ENCODE assay signal across 8 cellular contexts in genomic region chr2:205714058-205714776, GRCh38. TPM values are rescaled to one million over a fixed set of nuclear protein-coding genes. Genes with fewer than 3 reads are reported as not detected.
A peak's percentile ranks its signal among the peaks of the same experiment; 100 is the strongest.
DNase-seq lines count a peak whose midpoint lies in the region; ATAC-seq and TF ChIP-seq lines count a peak whose summit lies in the region.

No MANE protein-coding gene starts in this region.

- no peak for TF ChIP-seq POLR2A in adrenal gland (IDR thresholded peaks at IDR 0.05)

- H3K9me3 Mint-ChIP-seq in naive thymus-derived CD4-positive, alpha-beta T cell, result no peaks in the 10 kb centered on the region
- no peaks in the 10 kb centered on the region for H3K9me3 Mint-ChIP-seq in natural killer cell

- peaks cover 0 to 8% (median 3%) of the 10 kb centered on the region in 5 donors for H3K27me3 Mint-ChIP-seq in naive thymus-derived CD4-positive, alpha-beta T cell
- H3K27me3 Mint-ChIP-seq in natural killer cell (ENCODE audit: low read depth in 2 of 2), result peaks cover 0 to 9% of the 10 kb centered on the region in 2 donors

- POLR2A ChIA-PET in naive thymus-derived CD4-positive, alpha-beta T cell (lab: Charles Lee), result no interaction called here
- POLR2A ChIA-PET in RWPE1 (lab: Yijun Ruan, JAX; ENCODE audit: low non-redundant PET), result no interaction called here

- H3K4me1 Mint-ChIP-seq in naive thymus-derived CD4-positive, alpha-beta T cell, result peaks cover 0 to 30% (median 0%) of the 10 kb centered on the region in 7 donors
- H3K4me1 Mint-ChIP-seq in natural killer cell, result peaks cover 0 to 5% of the 10 kb centered on the region in 2 donors

- CTCF ChIA-PET in naive thymus-derived CD4-positive, alpha-beta T cell (lab: Charles Lee), result no interaction called here
- CTCF ChIA-PET in RWPE1 (lab: Yijun Ruan, JAX), result interaction anchor here (0.7 kb wide), 1 partner anchor 851 kb away, joined by 3 read pairs; no protein-coding TSS in a partner anchor

- ATAC-seq in HG03108 (IDR thresholded peaks at IDR 0.05; ENCODE audit: unreplicated experiment), result peak; percentile 67
- peak; percentile 70 for ATAC-seq in naive thymus-derived CD4-positive, alpha-beta T cell
- no peak for ATAC-seq in natural killer cell

- peaks cover 0 to 6% (median 0%) of the 10 kb centered on the region in 5 donors for H3K36me3 Mint-ChIP-seq in naive thymus-derived CD4-positive, alpha-beta T cell
- no peaks in the 10 kb centered on the region for H3K36me3 Mint-ChIP-seq in natural killer cell

- H3K4me3 ChIP-seq in adrenal gland, result no peak overlapping the region
- no peak overlapping the region for H3K4me3 ChIP-seq in naive thymus-derived CD4-positive, alpha-beta T cell (ENCODE audit: low read length)

- no peaks in the 10 kb centered on the region for H3K27me3 ChIP-seq in adrenal gland
- H3K27me3 ChIP-seq in naive thymus-derived CD4-positive, alpha-beta T cell (ENCODE audit: control insufficient read depth in 2 of 2, insufficient read depth in 2 of 2, low read length in 2 of 2), result no peaks in the 10 kb centered on the region

- intact Hi-C loops in adrenal gland (cut with DNase I) (no loop called here), natural killer cell (cut with micrococcal nuclease) (no loop called here)
- intact Hi-C loops in naive thymus-derived CD4-positive, alpha-beta T cell (cut with micrococcal nuclease), result no loop called here

- peak overlapping the region in 4 of 5 donors; percentile 19 to 76 (median 50) for H3K27ac ChIP-seq in adrenal gland
- H3K27ac ChIP-seq in naive thymus-derived CD4-positive, alpha-beta T cell (ENCODE audit: low read depth, low read length), result no peak overlapping the region
- no peak overlapping the region for H3K27ac ChIP-seq in RWPE1

- peaks cover 0 to 7% of the 10 kb centered on the region in 2 donors for H3K36me3 ChIP-seq in adrenal gland (replicated peaks in 1 of 2)
- H3K36me3 ChIP-seq in naive thymus-derived CD4-positive, alpha-beta T cell (ENCODE audit: control insufficient read depth in 2 of 3, insufficient read depth in 3 of 3, low read length in 3 of 3), result peaks cover 0 to 3% (median 0%) of the 10 kb centered on the region in 3 experiments

- no peak overlapping the region for H3K27ac Mint-ChIP-seq in naive thymus-derived CD4-positive, alpha-beta T cell
- H3K27ac Mint-ChIP-seq in natural killer cell, result no peak overlapping the region

- no peaks in the 10 kb centered on the region for H3K9me3 ChIP-seq in adrenal gland (replicated peaks in 1 of 3)
- H3K9me3 ChIP-seq in naive thymus-derived CD4-positive, alpha-beta T cell (ENCODE audit: control insufficient read depth in 2 of 3, low read length in 3 of 3), result no peaks in the 10 kb centered on the region

- WGBS in adrenal gland, 4 donors, result 67 to 85% (median 73%) methylated on average over 5 of the region's 5 CpGs

- peaks cover 9 to 53% of the 10 kb centered on the region in 2 donors for H3K4me1 ChIP-seq in adrenal gland (replicated peaks in 1 of 2)
- H3K4me1 ChIP-seq in naive thymus-derived CD4-positive, alpha-beta T cell (ENCODE audit: control insufficient read depth in 2 of 2, insufficient read depth in 2 of 2, low read length in 2 of 2), result no peaks in the 10 kb centered on the region

- DNase-seq in SIG-M5 treated with dmso at 0.1 percent for 504 hours (lab: John Stamatoyannopoulos, UW; ENCODE audit: unreplicated experiment) (peak; percentile 13), SIG-M5 (lab: John Stamatoyannopoulos, UW) (no peak), adrenal gland (no peak), RWPE1 (ENCODE audit: low spot score) (no peak), natural killer cell (no peak), NCI-H446 treated with DMSO at 0.1 percent for 48 hours (lab: John Stamatoyannopoulos, UW) (no peak)
- DNase-seq in naive thymus-derived CD4-positive, alpha-beta T cell, result peak in 1 of 9 donors; percentile 39

- TF ChIP-seq CTCF in adrenal gland (IDR thresholded peaks at IDR 0.05) (no peak), RWPE1 (conservative IDR thresholded peaks at IDR 0.05; ENCODE audit: low read depth) (no peak), natural killer cell (IDR thresholded peaks at IDR 0.05) (no peak)

- no peak overlapping the region for H3K4me3 Mint-ChIP-seq in naive thymus-derived CD4-positive, alpha-beta T cell
- H3K4me3 Mint-ChIP-seq in natural killer cell, result no peak overlapping the region

RNA-seq across cellular contexts. Expression of gene NRP2, which starts 31.9 kb away (rescaled TPM):
- total RNA-seq in adrenal gland (100 to 1,000 TPM in 5 of 8 donors, 10 to 100 TPM in 3; 58.9 to 205 (median 120) TPM), natural killer cell (under 1 TPM in 1 of 3 donors, not detected in 2; 0.40 TPM)
- 10 to 100 TPM; 27.6 to 42.2 (median 32.5) TPM for polyA plus RNA-seq in adrenal gland
- 10 to 100 TPM in 1 of 5 experiments, 1 to 10 TPM in 3, under 1 TPM in 1; 0.50 to 23.7 (median 2.2) TPM for total RNA-seq in naive thymus-derived CD4-positive, alpha-beta T cell
- under 1 TPM; 0.35 to 0.51 TPM for polyA plus RNA-seq in naive thymus-derived CD4-positive, alpha-beta T cell

Comparison
In these comparisons a context has a peak if more than half of its experiments do, and no peak if none do; other contexts are left out.
1. ATAC-seq: peak in HG03108 (single experiment) and naive thymus-derived CD4-positive, alpha-beta T cell (single experiment); none in natural killer cell (0 of 3).
2. H3K27ac ChIP-seq: peak in adrenal gland (4 of 5); none in naive thymus-derived CD4-positive, alpha-beta T cell (single experiment) and RWPE1 (single experiment).